7 cellular contexts compared by ENCODE assay signal in the genomic region with DNA sequence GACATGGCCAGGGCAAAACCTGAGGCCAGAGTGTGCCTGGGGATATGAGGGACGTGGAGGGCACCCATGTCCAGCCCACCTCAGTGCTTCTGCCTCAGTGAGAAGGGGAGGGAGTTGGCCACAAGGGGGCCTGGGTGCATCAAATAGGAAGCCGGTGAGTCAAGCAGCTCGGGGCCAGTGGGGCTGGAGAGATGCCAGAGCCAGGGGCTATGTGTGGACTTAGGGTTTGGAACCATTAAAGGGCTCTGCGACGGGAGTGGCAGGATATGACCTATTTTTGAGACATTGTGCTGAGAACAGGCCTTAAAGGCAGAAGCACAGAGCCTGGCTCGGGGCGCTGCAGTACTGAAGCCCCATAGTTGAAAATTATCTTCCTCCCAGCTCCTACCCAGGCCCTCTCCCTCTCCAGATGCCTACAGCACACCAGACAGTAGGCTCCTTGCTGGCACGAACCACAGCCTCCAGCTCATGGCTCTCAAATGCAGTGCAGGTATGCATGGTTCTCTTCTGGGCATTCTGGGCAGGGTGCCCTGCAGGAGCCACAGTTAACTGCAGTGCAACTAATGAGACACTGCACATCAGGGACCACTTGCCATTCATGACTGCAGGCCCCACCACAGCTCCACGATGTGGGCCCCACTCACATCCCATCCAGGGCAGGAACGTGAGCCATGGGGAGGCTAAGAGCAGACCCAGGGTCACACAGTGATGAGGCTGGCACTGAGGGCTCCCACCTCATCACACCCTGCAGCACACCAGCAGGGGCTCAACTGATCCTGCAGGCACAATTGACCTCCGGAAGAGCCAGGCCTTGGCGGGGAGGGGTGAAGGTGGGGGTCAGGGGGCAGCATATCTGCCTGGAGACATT. TPM values are rescaled to one million over a fixed set of nuclear protein-coding genes. Genes with fewer than 3 reads are reported as not detected.
DNase-seq lines count a peak whose midpoint lies in the region; ATAC-seq and TF ChIP-seq lines count a peak whose summit lies in the region.

No MANE protein-coding gene starts in this region.

- no peaks in the 10 kb centered on the region for H3K9me3 Mint-ChIP-seq in T-helper 2 cell treated with Interferon-gamma antibody and Interleukin-4, amounts not matched to agents 5 μg/mL and 100 μg/mL, for 36 hours

- intact Hi-C loops in colonic mucosa (cut with DNase I) (no loop called here), left lung (cut with DNase I) (no loop called here)

- DNase-seq in G401 (ENCODE audit: low spot score) (peak; percentile 78), LHCN-M2 (ENCODE audit: low read depth) (peak; percentile 89), colonic mucosa (peak; percentile 62), left lung (peak; percentile 56 to 75), NOMO-1 treated with DMSO at 0.1 percent for 48 hours (lab: John Stamatoyannopoulos, UW; ENCODE audit: unreplicated experiment) (no peak)
- no peak for DNase-seq in T-helper 2 cell treated with Interferon-gamma antibody and Interleukin-4, amounts not matched to agents 5 μg/mL and 100 μg/mL, for 36 hours (ENCODE audit: low spot score)
- DNase-seq in stimulated activated naive CD8-positive, alpha-beta T cell treated with anti-CD3 and anti-CD28 coated beads, Interleukin-15, Interleukin-2, amounts not matched to agents 100 U/mL and 50 U/mL, for 24 hours = peak; percentile 62

- H3K9ac ChIP-seq in colonic mucosa (ENCODE audit: low read depth in 2 of 2, low read length in 2 of 2) = no peak overlapping the region

- H3K4me1 Mint-ChIP-seq in T-helper 2 cell treated with Interferon-gamma antibody and Interleukin-4, amounts not matched to agents 5 μg/mL and 100 μg/mL, for 36 hours (ENCODE audit: low read depth) = peaks cover under 1% of the 10 kb centered on the region

- H3K36me3 Mint-ChIP-seq in T-helper 2 cell treated with Interferon-gamma antibody and Interleukin-4, amounts not matched to agents 5 μg/mL and 100 μg/mL, for 36 hours (ENCODE audit: low read depth) = peaks cover 31% of the 10 kb centered on the region

- in situ Hi-C loops in G401 (cut with HindIII; ENCODE audit: low sequenced_read_pairs) = no loop called here

- no peak overlapping the region for H3K4me3 Mint-ChIP-seq in T-helper 2 cell treated with Interferon-gamma antibody and Interleukin-4, amounts not matched to agents 5 μg/mL and 100 μg/mL, for 36 hours

- H3K27me3 Mint-ChIP-seq in T-helper 2 cell treated with Interferon-gamma antibody and Interleukin-4, amounts not matched to agents 5 μg/mL and 100 μg/mL, for 36 hours (ENCODE audit: low read depth) = no peaks in the 10 kb centered on the region

- peak; percentile 33 for ATAC-seq in left lung
- ATAC-seq in stimulated activated naive CD8-positive, alpha-beta T cell treated with anti-CD3 and anti-CD28 coated beads, Interleukin-15, Interleukin-2, amounts not matched to agents 100 U/mL and 50 U/mL, for 24 hours = no peak

- H3K36me3 ChIP-seq in colonic mucosa (peaks cover under 1% of the 10 kb centered on the region), left lung (peaks cover 0 to 52% of the 10 kb centered on the region in 2 donors)

- peak overlapping the region; percentile 89 for H3K27ac ChIP-seq in colonic mucosa
- H3K27ac ChIP-seq in left lung = peak overlapping the region in 1 of 2 donors; percentile 91

- peak overlapping the region; percentile 31 for H3K27ac Mint-ChIP-seq in T-helper 2 cell treated with Interferon-gamma antibody and Interleukin-4, amounts not matched to agents 5 μg/mL and 100 μg/mL, for 36 hours

- peak; percentile 43 for TF ChIP-seq CTCF in colonic mucosa (IDR thresholded peaks at IDR 0.05)
- TF ChIP-seq CTCF in left lung (IDR thresholded peaks at IDR 0.05) = peak; percentile 45 to 68

- no peaks in the 10 kb centered on the region for H3K9me3 ChIP-seq in colonic mucosa
- H3K9me3 ChIP-seq in left lung = no peaks in the 10 kb centered on the region

- H3K4me3 ChIP-seq in colonic mucosa (no peak overlapping the region), left lung (no peak overlapping the region)

- H3K27me3 ChIP-seq in colonic mucosa (no peaks in the 10 kb centered on the region), left lung (no peaks in the 10 kb centered on the region)

- H3K4me1 ChIP-seq in colonic mucosa (peaks cover 30% of the 10 kb centered on the region), left lung (peaks cover 0 to 33% of the 10 kb centered on the region in 2 donors)

RNA-seq across cellular contexts. Expression of gene PGAM2, which starts 7.2 kb away (rescaled TPM):
- 2.8 and 2.9 TPM in 2 replicates for total RNA-seq in G401 (2014; rRNA removed; shearing (Covaris generic))
- total RNA-seq in LHCN-M2 (2014; rRNA removed) = not detected in 2 replicates
- 0.61 TPM for polyA plus RNA-seq in LHCN-M2 (2012)
- total RNA-seq in colonic mucosa = under 1 TPM; 0.29 to 0.52 TPM
- under 1 TPM in 1 of 2 donors, not detected in 1; 0.79 TPM for total RNA-seq in left lung

RNA-seq across cellular contexts. Expression of gene POLM, which starts 9.7 kb away (rescaled TPM):
- total RNA-seq in G401 (2014; rRNA removed; shearing (Covaris generic)) = 5.2 and 9.4 TPM in 2 replicates
- total RNA-seq in LHCN-M2 (2014; rRNA removed) (18.4 and 19.4 TPM in 2 replicates), colonic mucosa (10 to 100 TPM; 17.2 to 25.9 TPM), left lung (10 to 100 TPM; 16.7 to 26.4 TPM)
- 6.8 TPM for polyA plus RNA-seq in LHCN-M2 (2012)

RNA-seq across cellular contexts. Expression of gene DBNL, which starts 28.1 kb away (rescaled TPM):
- 101 and 119 TPM in 2 replicates for total RNA-seq in G401 (2014; rRNA removed; shearing (Covaris generic))
- total RNA-seq in LHCN-M2 (2014; rRNA removed) (226 and 271 TPM in 2 replicates), colonic mucosa (100 to 1,000 TPM in 1 of 2 donors, 10 to 100 TPM in 1; 81.4 to 106 TPM), left lung (100 to 1,000 TPM in 1 of 2 donors, 10 to 100 TPM in 1; 93.3 to 119 TPM)
- polyA plus RNA-seq in LHCN-M2 (2012) = 199 TPM

RNA-seq across cellular contexts. Expression of gene AEBP1, which starts 31.5 kb away (rescaled TPM):
- total RNA-seq in G401 (2014; rRNA removed; shearing (Covaris generic)) = 0.27 and 0.43 TPM in 2 replicates
- not detected in 2 replicates for total RNA-seq in LHCN-M2 (2014; rRNA removed)
- not detected for polyA plus RNA-seq in LHCN-M2 (2012)
- total RNA-seq in colonic mucosa = 10 to 100 TPM; 21.4 to 30.4 TPM
- total RNA-seq in left lung = 100 to 1,000 TPM; 167 to 195 TPM

RNA-seq across cellular contexts. Expression of gene POLD2, which starts 50.8 kb away (rescaled TPM):
- total RNA-seq in G401 (2014; rRNA removed; shearing (Covaris generic)) = 253 and 270 TPM in 2 replicates
- total RNA-seq in LHCN-M2 (2014; rRNA removed) = 193 and 201 TPM in 2 replicates
- polyA plus RNA-seq in LHCN-M2 (2012) = 235 TPM
- 100 to 1,000 TPM in 1 of 2 donors, 10 to 100 TPM in 1; 54.8 to 161 TPM for total RNA-seq in colonic mucosa
- 100 to 1,000 TPM in 1 of 2 donors, 10 to 100 TPM in 1; 68.3 to 115 TPM for total RNA-seq in left lung

Comparison
In these comparisons a context has a peak if more than half of its experiments do, and no peak if none do; other contexts are left out.
1. DNase-seq: peak in G401 (single experiment), LHCN-M2 (single experiment), colonic mucosa (single experiment), left lung (2 of 2) and stimulated activated naive CD8-positive, alpha-beta T cell treated with anti-CD3 and anti-CD28 coated beads, Interleukin-15, Interleukin-2, amounts not matched to agents 100 U/mL and 50 U/mL, for 24 hours (single experiment); none in T-helper 2 cell treated with Interferon-gamma antibody and Interleukin-4, amounts not matched to agents 5 μg/mL and 100 μg/mL, for 36 hours (single experiment) and NOMO-1 treated with DMSO at 0.1 percent for 48 hours (single experiment).